ENCODE assay signal across 21 cellular contexts in genomic region chr22:36636916-36637315, GRCh38.
DNase-seq lines count a peak whose midpoint lies in the region; ATAC-seq and TF ChIP-seq lines count a peak whose summit lies in the region.
"Had no signal": no experiment of that assay in that cellular context is flagged by ENCODE, and none has a peak within 500 bp of the region (broad histone marks: within the 10 kb centered on the region; RNA-seq: fewer than 3 reads in every experiment).

No MANE protein-coding gene starts in this region.

- peak overlapping the region; percentile 28; the same call in 1 of the 2 replicates for H3K27ac ChIP-seq in HUES64 (ENCODE audit: low read depth, low read length)
- H3K27ac ChIP-seq: GM23248, SK-N-MC had no signal

- H3K4me3 ChIP-seq in HUES64 (ENCODE audit: low read length) (no peak overlapping the region), NT2/D1 (ENCODE audit: insufficient read length, low read depth) (no peak overlapping the region)
- H3K4me3 ChIP-seq: GM12878, GM23248, SK-N-MC had no signal

- intact Hi-C loops in activated CD8-positive, alpha-beta T cell treated with anti-CD3 and anti-CD28 coated beads for 36 hours (cut with micrococcal nuclease), result no loop called here

- no peaks in the 10 kb centered on the region for H3K9me3 Mint-ChIP-seq in activated CD8-positive, alpha-beta T cell treated with anti-CD3 and anti-CD28 coated beads for 36 hours
- H3K9me3 Mint-ChIP-seq: CD14-positive monocyte, HFFc6 had no signal

- no peaks in the 10 kb centered on the region for H3K4me1 Mint-ChIP-seq in activated CD8-positive, alpha-beta T cell treated with anti-CD3 and anti-CD28 coated beads for 36 hours (ENCODE audit: low read depth)
- H3K4me1 Mint-ChIP-seq: CD14-positive monocyte, IgD-negative memory B cell had no signal

- H3K4me1 ChIP-seq in HUES64 (ENCODE audit: insufficient read depth, low read length), result peaks cover 10% of the 10 kb centered on the region
- peaks cover 3% of the 10 kb centered on the region for H3K4me1 ChIP-seq in NT2/D1 (ENCODE audit: insufficient read depth, insufficient read length)

- H3K36me3 ChIP-seq in HUES64 (ENCODE audit: insufficient read depth, low read length), result no peaks in the 10 kb centered on the region
- H3K36me3 ChIP-seq in NT2/D1 (ENCODE audit: insufficient read depth, insufficient read length, low read length), result no peaks in the 10 kb centered on the region

- TF ChIP-seq CTCF in activated CD8-positive, alpha-beta T cell treated with anti-CD3 and anti-CD28 coated beads for 36 hours (IDR thresholded peaks at IDR 0.05), result no peak

- H3K9me3 ChIP-seq in HUES64 (ENCODE audit: insufficient read depth, low read depth, low read length) (no peaks in the 10 kb centered on the region), NT2/D1 (ENCODE audit: insufficient read depth, low read length) (no peaks in the 10 kb centered on the region)

- peaks cover 30% of the 10 kb centered on the region for H3K27me3 Mint-ChIP-seq in activated CD8-positive, alpha-beta T cell treated with anti-CD3 and anti-CD28 coated beads for 36 hours

- CTCF ChIA-PET in activated CD8-positive, alpha-beta T cell treated with anti-CD3 and anti-CD28 coated beads for 36 hours (lab: Charles Lee), result no interaction called here

- peaks cover 2% of the 10 kb centered on the region; the same call in 1 of the 2 replicates for H3K27me3 ChIP-seq in HUES64 (ENCODE audit: insufficient read depth, low read length)
- no peaks in the 10 kb centered on the region for H3K27me3 ChIP-seq in NT2/D1 (ENCODE audit: insufficient read depth, insufficient read length)

- no peaks in the 10 kb centered on the region for H3K36me3 Mint-ChIP-seq in activated CD8-positive, alpha-beta T cell treated with anti-CD3 and anti-CD28 coated beads for 36 hours (ENCODE audit: low read depth)
- H3K36me3 Mint-ChIP-seq: CD14-positive monocyte, IgD-negative memory B cell had no signal

- no peak overlapping the region for H3K27ac Mint-ChIP-seq in activated CD8-positive, alpha-beta T cell treated with anti-CD3 and anti-CD28 coated beads for 36 hours
- H3K27ac Mint-ChIP-seq: CD14-positive monocyte, HFFc6, IgD-negative memory B cell had no signal

- POLR2A ChIA-PET in activated CD8-positive, alpha-beta T cell treated with anti-CD3 and anti-CD28 coated beads for 36 hours (lab: Charles Lee), result no interaction called here

- 41% methylated on average over 2 of the region's 2 CpGs for WGBS in HUES64

- H3K4me3 Mint-ChIP-seq in activated CD8-positive, alpha-beta T cell treated with anti-CD3 and anti-CD28 coated beads for 36 hours, result no peak overlapping the region
- H3K4me3 Mint-ChIP-seq: CD14-positive monocyte, HFFc6, IgD-negative memory B cell had no signal

- H3K9ac ChIP-seq in HUES64 (ENCODE audit: low read depth, low read length) (no peak overlapping the region), NT2/D1 (ENCODE audit: insufficient read length, low read depth) (no peak overlapping the region)
- H3K9ac ChIP-seq: GM23248 had no signal

- DNase-seq in NCI-H2171 treated with DMSO at 0.1 percent for 48 hours (lab: John Stamatoyannopoulos, UW), result peak; percentile 43
- no peak for DNase-seq in NCI-H2171 (lab: John Stamatoyannopoulos, UW)
- DNase-seq in NT2/D1 (ENCODE audit: low read depth, low spot score), result peak; percentile 38
- peak; percentile 59 for DNase-seq in mesenteric fat pad (ENCODE audit: low spot score)
- DNase-seq in activated CD8-positive, alpha-beta T cell treated with anti-CD3 and anti-CD28 coated beads for 36 hours, result no peak
- DNase-seq: 8988T, EL, GM23248, HFFc6, Karpas-422, NCI-H146, NCI-H2081, NCI-H526 treated with DMSO at 0.1 percent for 48 hours, SHP77 had no signal

- ATAC-seq in GM19351 (IDR thresholded peaks at IDR 0.05; ENCODE audit: unreplicated experiment), result no peak
- ATAC-seq in HG03175 (IDR thresholded peaks at IDR 0.05; ENCODE audit: unreplicated experiment), result no peak
- no peak for ATAC-seq in activated CD8-positive, alpha-beta T cell treated with anti-CD3 and anti-CD28 coated beads for 36 hours
- ATAC-seq: GM12878 had no signal

Comparison
In these comparisons a context has a peak if more than half of its experiments do, and no peak if none do; other contexts are left out.
1. DNase-seq: peak in NCI-H2171 treated with DMSO at 0.1 percent for 48 hours (single experiment), NT2/D1 (single experiment) and mesenteric fat pad (single experiment); none in NCI-H2171 (single experiment) and activated CD8-positive, alpha-beta T cell treated with anti-CD3 and anti-CD28 coated beads for 36 hours (single experiment).